Comparison of ENCODE assay signal across 24 cellular contexts in genomic region chr1:59194621-59195020, GRCh38.
DNase-seq lines count a peak whose midpoint lies in the region; ATAC-seq, FAIRE-seq and TF ChIP-seq lines count a peak whose summit lies in the region.
"Had no signal": no experiment of that assay in that cellular context is flagged by ENCODE, and none has a peak within 500 bp of the region (broad histone marks: within the 10 kb centered on the region; RNA-seq: fewer than 3 reads in every experiment).

No MANE protein-coding gene starts in this region.

- H2AFZ ChIP-seq in PC-3 (ENCODE audit: low read length), result peak overlapping the region; percentile 16; the same call in 1 of the 2 replicates
- H2AFZ ChIP-seq: GM23248 had no signal

- no peak overlapping the region for H3K27ac ChIP-seq in PC-3 (ENCODE audit: low read length)
- H3K27ac ChIP-seq: BLaER1 treated with 17β-estradiol and CSF1 and Interleukin-3, amounts not matched to agents 10 nM and 100 nM; GM23248; KMS-11; SK-N-MC had no signal

- no peaks in the 10 kb centered on the region for H3F3A ChIP-seq in PC-3 (ENCODE audit: low read length, unreplicated experiment)

- no peaks in the 10 kb centered on the region for H3K27me3 ChIP-seq in PC-3 (ENCODE audit: low read length)
- H3K27me3 ChIP-seq in bronchial epithelial cell (ENCODE audit: control insufficient read depth, insufficient read depth, low read length), result no peaks in the 10 kb centered on the region
- H3K27me3 ChIP-seq: BLaER1 treated with 17β-estradiol and CSF1 and Interleukin-3, amounts not matched to agents 10 nM and 100 nM had no signal

- intact Hi-C loops in PC-3 (cut with micrococcal nuclease) (no loop called here), left colon (cut with DNase I, micrococcal nuclease) (no loop called here)

- POLR2A ChIA-PET in PC-3 (lab: Charles Lee; ENCODE audit: unreplicated experiment), result interaction anchor here (0.7 kb wide), 1 partner anchor 86 kb away, joined by 3 read pairs; no protein-coding TSS in a partner anchor

- H3K9ac ChIP-seq in PC-3 (ENCODE audit: low read length), result no peak overlapping the region
- H3K9ac ChIP-seq: BLaER1 treated with 17β-estradiol and CSF1 and Interleukin-3, amounts not matched to agents 10 nM and 100 nM; GM23248; KMS-11 had no signal

- H3K36me3 ChIP-seq in PC-3 (ENCODE audit: low read depth, low read length), result no peaks in the 10 kb centered on the region
- H3K36me3 ChIP-seq in bronchial epithelial cell (ENCODE audit: control insufficient read depth, insufficient read depth, low read length), result no peaks in the 10 kb centered on the region
- H3K36me3 ChIP-seq: BLaER1 treated with 17β-estradiol and CSF1 and Interleukin-3, amounts not matched to agents 10 nM and 100 nM had no signal

- ATAC-seq in PC-3 (peak; percentile 70), left colon (peak; percentile 41), HG03108 (IDR thresholded peaks at IDR 0.05; ENCODE audit: unreplicated experiment) (no peak)

- H3K4me3 ChIP-seq in PC-3 (ENCODE audit: low read length), result no peak overlapping the region
- no peak overlapping the region for H3K4me3 ChIP-seq in bronchial epithelial cell (ENCODE audit: low read depth, low read length)
- H3K4me3 ChIP-seq: BLaER1 treated with 17β-estradiol and CSF1 and Interleukin-3, amounts not matched to agents 10 nM and 100 nM; GM23248; SK-N-MC had no signal

- peaks cover 6% of the 10 kb centered on the region; the same call in 1 of the 2 replicates for H3K9me3 ChIP-seq in PC-3 (ENCODE audit: low read length)

- no peak for TF ChIP-seq CTCF in PC-3 (conservative IDR thresholded peaks at IDR 0.05; ENCODE audit: low read depth, low read length)
- TF ChIP-seq CTCF in bronchial epithelial cell (IDR thresholded peaks at IDR 0.05; ENCODE audit: insufficient read depth, low read length, severe bottlenecking), result no peak

- no peak overlapping the region for H3K4me2 ChIP-seq in PC-3 (ENCODE audit: low read length)
- H3K4me2 ChIP-seq: BLaER1 treated with 17β-estradiol and CSF1 and Interleukin-3, amounts not matched to agents 10 nM and 100 nM; KMS-11 had no signal

- H3K4me1 ChIP-seq in PC-3 (ENCODE audit: insufficient read depth, low read length), result no peaks in the 10 kb centered on the region; the same call in 1 of the 2 replicates

- no peaks in the 10 kb centered on the region for H4K20me1 ChIP-seq in PC-3 (ENCODE audit: low read length)
- H4K20me1 ChIP-seq: BLaER1 treated with 17β-estradiol and CSF1 and Interleukin-3, amounts not matched to agents 10 nM and 100 nM had no signal

- BruUV-seq in PC-3 (replicated peaks; lab: Mats Ljungman, UMichigan), result no TSS peak

- peak; percentile 32 for DNase-seq in HPDE6-E6E7 (ENCODE audit: extremely low spot score)
- DNase-seq in PC-3, result peak; percentile 48
- DNase-seq in bronchial epithelial cell (ENCODE audit: low read depth), result peak; percentile 59
- no peak for DNase-seq in left colon
- no peak for DNase-seq in RPMI8226
- no peak for DNase-seq in kidney glomerular epithelial cell (lab: John Stamatoyannopoulos, UW)
- DNase-seq in NCI-H510A treated with DMSO at 0.1 percent for 48 hours (lab: John Stamatoyannopoulos, UW), result no peak
- DNase-seq: CD4-positive, alpha-beta T cell; GM23248; H9; NCI-H1092; NCI-H1417 treated with DMSO at 0.1 percent for 48 hours; NCI-H187; NCI-H2081 treated with DMSO at 0.1 percent for 48 hours; NCI-H2171; NCI-H345; NCI-H524; NCI-H774; SIG-M5 had no signal

- FAIRE-seq in bronchial epithelial cell (lab: Jason Lieb, UNC), result no peak
- FAIRE-seq: G401.6 had no signal

- no peaks in the 10 kb centered on the region for H3K79me2 ChIP-seq in PC-3 (ENCODE audit: low read length)

- H3K9me2 ChIP-seq in PC-3 (replicated peaks; ENCODE audit: low read length), result no peaks in the 10 kb centered on the region

- CTCF ChIA-PET in PC-3 (lab: Charles Lee), result no interaction called here

Comparison
In these comparisons a context has a peak if more than half of its experiments do, and no peak if none do; other contexts are left out.
1. DNase-seq: peak in HPDE6-E6E7 (single experiment), PC-3 (single experiment) and bronchial epithelial cell (single experiment); none in left colon (0 of 2), RPMI8226 (single experiment), kidney glomerular epithelial cell (single experiment) and NCI-H510A treated with DMSO at 0.1 percent for 48 hours (single experiment).